In genomic region chr6:43633002-43633401, GRCh38 we compare ENCODE assay signal across 1 cellular context. TPM values are rescaled to one million over a fixed set of nuclear protein-coding genes. Genes with fewer than 3 reads are reported as not detected.
"Had no signal": no experiment of that assay in that cellular context is flagged by ENCODE, and none has a peak within 500 bp of the region (broad histone marks: within the 10 kb centered on the region; RNA-seq: fewer than 3 reads in every experiment).

No MANE protein-coding gene starts in this region.

RNA-seq across cellular contexts. Expression of gene RSPH9, which starts 11.8 kb away (rescaled TPM):
- total RNA-seq: H4 had no signal
